ENCODE assay signal across 14 cellular contexts in genomic region chr3:100277255-100277800, GRCh38. TPM values are rescaled to one million over a fixed set of nuclear protein-coding genes. Genes with fewer than 3 reads are reported as not detected.
DNase-seq lines count a peak whose midpoint lies in the region; ATAC-seq, FAIRE-seq and TF ChIP-seq lines count a peak whose summit lies in the region.
"Had no signal": no experiment of that assay in that cellular context is flagged by ENCODE, and none has a peak within 500 bp of the region (broad histone marks: within the 10 kb centered on the region; RNA-seq: fewer than 3 reads in every experiment).

No MANE protein-coding gene starts in this region.

- TF ChIP-seq CTCF in HFFc6 (IDR thresholded peaks at IDR 0.05) (no peak), right atrium auricular region (IDR thresholded peaks at IDR 0.05) (no peak)

- H3K27ac ChIP-seq in right atrium auricular region: no peak overlapping the region
- H3K27ac ChIP-seq: BLaER1, breast epithelium, psoas muscle had no signal

- intact Hi-C loops in sciatic nerve (cut with DNase I): no loop called here

- peaks cover 16% of the 10 kb centered on the region for H3K36me3 ChIP-seq in right atrium auricular region
- H3K36me3 ChIP-seq: breast epithelium had no signal

- H3K4me1 Mint-ChIP-seq in HFFc6 (ENCODE audit: low read depth): peaks cover 49% of the 10 kb centered on the region

- ATAC-seq in sciatic nerve (peak; percentile 97), GM19351 (IDR thresholded peaks at IDR 0.05; ENCODE audit: unreplicated experiment) (no peak)
- ATAC-seq: left ventricle myocardium superior had no signal

- H3K27me3 ChIP-seq in right atrium auricular region: no peaks in the 10 kb centered on the region
- H3K27me3 ChIP-seq: BLaER1, breast epithelium had no signal

- peaks cover under 1% of the 10 kb centered on the region for H3K36me3 Mint-ChIP-seq in HFFc6 (ENCODE audit: low read depth)

- H3K4me1 ChIP-seq in right atrium auricular region: peaks cover 0 to 14% of the 10 kb centered on the region in 2 donors
- H3K4me1 ChIP-seq: BLaER1, breast epithelium had no signal

- H3K9me3 Mint-ChIP-seq in HFFc6: no peaks in the 10 kb centered on the region
- H3K9me3 Mint-ChIP-seq: activated B cell treated with CpG ODN at 0.5 μM for 24 hours; activated naive CD4-positive, alpha-beta T cell treated with anti-CD3 and anti-CD28 coated beads, Interleukin-2, amount 50 U/mL, for 24 hours had no signal

- no peak overlapping the region for H3K4me3 ChIP-seq in right atrium auricular region
- H3K4me3 ChIP-seq: BLaER1, breast epithelium, psoas muscle had no signal

- no peak for TF ChIP-seq POLR2A in GM12891 (IDR thresholded peaks at IDR 0.05; ENCODE audit: low read depth, low read length)

- H3K4me3 Mint-ChIP-seq in HFFc6: no peak overlapping the region
- H3K4me3 Mint-ChIP-seq: activated B cell treated with CpG ODN at 0.5 μM for 24 hours; activated naive CD4-positive, alpha-beta T cell treated with anti-CD3 and anti-CD28 coated beads, Interleukin-2, amount 50 U/mL, for 24 hours had no signal

- no peak for FAIRE-seq in GM12891 (lab: Jason Lieb, UNC)

- no peaks in the 10 kb centered on the region for H3K9me3 ChIP-seq in right atrium auricular region
- H3K9me3 ChIP-seq: BLaER1, breast epithelium, psoas muscle had no signal

- DNase-seq in HFFc6 (no peak), NCI-H1930 (lab: John Stamatoyannopoulos, UW) (peak; percentile 89 to 92), SW480 (ENCODE audit: low spot score) (peak; percentile 13), sciatic nerve (ENCODE audit: low spot score) (no peak), GM12891 (ENCODE audit: insufficient read length, low spot score) (no peak), right atrium auricular region (ENCODE audit: low spot score) (no peak)
- DNase-seq: activated B cell treated with CpG ODN at 0.5 μM for 24 hours, Karpas-422, left ventricle myocardium superior, psoas muscle had no signal

- peak overlapping the region; percentile 22; the same call in 1 of the 2 replicates for H3K27ac Mint-ChIP-seq in HFFc6
- H3K27ac Mint-ChIP-seq: activated B cell treated with CpG ODN at 0.5 μM for 24 hours; activated naive CD4-positive, alpha-beta T cell treated with anti-CD3 and anti-CD28 coated beads, Interleukin-2, amount 50 U/mL, for 24 hours had no signal

- H3K27me3 Mint-ChIP-seq in HFFc6 (ENCODE audit: insufficient read depth): no peaks in the 10 kb centered on the region
- H3K27me3 Mint-ChIP-seq: activated B cell treated with CpG ODN at 0.5 μM for 24 hours; activated naive CD4-positive, alpha-beta T cell treated with anti-CD3 and anti-CD28 coated beads, Interleukin-2, amount 50 U/mL, for 24 hours had no signal

TF ChIP-seq in GM12891, 5 proteins besides CTCF, POLR2A, EP300 and RAD21:
- TF ChIP-seq POLR2AphosphoS5 (IDR thresholded peaks at IDR 0.05; ENCODE audit: low read depth, low read length) (no peak), PAX5 (IDR thresholded peaks at IDR 0.05; ENCODE audit: insufficient read depth, low read length, severe bottlenecking) (no peak), TAF1 (IDR thresholded peaks at IDR 0.05; ENCODE audit: low read depth, low read length) (no peak), POU2F2 (IDR thresholded peaks at IDR 0.05; ENCODE audit: low read depth, low read length) (no peak), SPI1 (IDR thresholded peaks at IDR 0.05; ENCODE audit: low read depth, low read length) (no peak)

RNA-seq across cellular contexts. Expression of gene TBC1D23, which starts 16.5 kb away (rescaled TPM):
- 10 to 100 TPM; 62.1 to 76.5 (median 72.9) TPM for total RNA-seq in HFFc6 (2021; fragmentation: NEBNext Ultra II Directional; extraction: Animal tissue kit (Norgen Biotek cat#: 25700))
- total RNA-seq in sciatic nerve (67.7 TPM), right atrium auricular region (10 to 100 TPM; 16.3 to 39.5 TPM)
- polyA plus RNA-seq in GM12891 (2012; ENCODE audit: low read depth, missing spikeins): 4.6 TPM

RNA-seq across cellular contexts. Expression of gene NIT2, which starts 57.2 kb away (rescaled TPM):
- total RNA-seq in HFFc6 (2021; fragmentation: NEBNext Ultra II Directional; extraction: Animal tissue kit (Norgen Biotek cat#: 25700)): 10 to 100 TPM; 36.4 to 48.6 (median 42.7) TPM
- total RNA-seq in sciatic nerve (34.0 TPM), right atrium auricular region (10 to 100 TPM; 12.3 to 15.4 TPM)
- polyA plus RNA-seq in GM12891 (2012; ENCODE audit: low read depth, missing spikeins): 87.6 TPM

Comparison
In these comparisons a context has a peak if more than half of its experiments do, and no peak if none do; other contexts are left out.
1. DNase-seq: peak in NCI-H1930 (2 of 2) and SW480 (single experiment); none in HFFc6 (single experiment), sciatic nerve (single experiment), GM12891 (single experiment) and right atrium auricular region (single experiment).